ENCODE assay signal across 5 cellular contexts in genomic region chr2:189478289-189478688, GRCh38. TPM values are rescaled to one million over a fixed set of nuclear protein-coding genes. Genes with fewer than 3 reads are reported as not detected.
DNase-seq lines count a peak whose midpoint lies in the region; ATAC-seq and TF ChIP-seq lines count a peak whose summit lies in the region.
"Not testable (repeated sequence)": the region's sequence is repeated elsewhere in the genome, so short reads cannot be mapped to it uniquely, and the experiment has no call there.

No MANE protein-coding gene starts in this region.

- CTCF ChIA-PET in activated CD8-positive, alpha-beta T cell treated with anti-CD3 and anti-CD28 coated beads for 36 hours (lab: Charles Lee) = interaction anchor here (1.2 kb wide), 1 partner anchor 13 kb away, joined by 3 read pairs; no protein-coding TSS in a partner anchor

- not testable (repeated sequence) for H3K4me3 Mint-ChIP-seq in activated CD8-positive, alpha-beta T cell treated with anti-CD3 and anti-CD28 coated beads for 36 hours; activated naive CD8-positive, alpha-beta T cell; nephron progenitor cell

- not testable (repeated sequence) for H3K79me2 ChIP-seq in KMS-11 (ENCODE audit: insufficient read depth, low read depth)

- H3K9me3 ChIP-seq in gastrocnemius medialis = not testable (repeated sequence)

- POLR2A ChIA-PET in activated CD8-positive, alpha-beta T cell treated with anti-CD3 and anti-CD28 coated beads for 36 hours (lab: Charles Lee) = interaction anchor here (0.8 kb wide), 2 partner anchors 9 to 39 kb away, joined by 3 read pairs; no protein-coding TSS in a partner anchor

- not testable (repeated sequence) for TF ChIP-seq CTCF in KMS-11 (conservative IDR thresholded peaks at IDR 0.05; ENCODE audit: low read depth, low read length); activated CD8-positive, alpha-beta T cell treated with anti-CD3 and anti-CD28 coated beads for 36 hours (IDR thresholded peaks at IDR 0.05); nephron progenitor cell (IDR thresholded peaks at IDR 0.05); gastrocnemius medialis (IDR thresholded peaks at IDR 0.05 in 4 of 5, conservative IDR thresholded peaks at IDR 0.05 in 1 of 5)

- H3K4me2 ChIP-seq in KMS-11 = 0 out of 2 replicates have a peak overlapping the region, but pooled peaks have one; percentile 2

- peak overlapping the region; percentile 49 for H3K27ac Mint-ChIP-seq in activated CD8-positive, alpha-beta T cell treated with anti-CD3 and anti-CD28 coated beads for 36 hours
- H3K27ac Mint-ChIP-seq in activated naive CD8-positive, alpha-beta T cell = peak overlapping the region; percentile 43
- H3K27ac Mint-ChIP-seq in nephron progenitor cell = peak overlapping the region; percentile 65

- peaks cover 41% of the 10 kb centered on the region for H3K4me1 ChIP-seq in KMS-11 (ENCODE audit: low read depth, poor library complexity, severe bottlenecking)
- H3K4me1 ChIP-seq in gastrocnemius medialis = peaks cover 22 to 29% of the 10 kb centered on the region in 2 donors

- peaks cover 14% of the 10 kb centered on the region; the same call in 1 of the 2 replicates for H3K36me3 ChIP-seq in KMS-11 (ENCODE audit: insufficient read depth)
- H3K36me3 ChIP-seq in gastrocnemius medialis = peaks cover 0 to 29% of the 10 kb centered on the region in 2 donors

- H3K9me3 Mint-ChIP-seq in activated CD8-positive, alpha-beta T cell treated with anti-CD3 and anti-CD28 coated beads for 36 hours; activated naive CD8-positive, alpha-beta T cell (ENCODE audit: low read depth); nephron progenitor cell: not testable (repeated sequence)

- intact Hi-C loops in activated CD8-positive, alpha-beta T cell treated with anti-CD3 and anti-CD28 coated beads for 36 hours (cut with micrococcal nuclease); gastrocnemius medialis (cut with DNase I; ENCODE audit: low total_unique reads): not testable (repeated sequence)

- DNase-seq in activated CD8-positive, alpha-beta T cell treated with anti-CD3 and anti-CD28 coated beads for 36 hours; nephron progenitor cell: not testable (repeated sequence)
- peak; percentile 4 to 64 for DNase-seq in gastrocnemius medialis

- not testable (repeated sequence) for H3K9ac ChIP-seq in KMS-11

- H3K27me3 ChIP-seq in KMS-11 (ENCODE audit: insufficient read depth, low read depth); gastrocnemius medialis: not testable (repeated sequence)

- not testable (repeated sequence) for H4K20me1 ChIP-seq in KMS-11 (ENCODE audit: insufficient read depth)

- not testable (repeated sequence) for TF ChIP-seq POLR2A in gastrocnemius medialis (IDR thresholded peaks at IDR 0.05)

- ATAC-seq in activated CD8-positive, alpha-beta T cell treated with anti-CD3 and anti-CD28 coated beads for 36 hours = not testable (repeated sequence)
- ATAC-seq in gastrocnemius medialis = peak; percentile 45 to 51

- not testable (repeated sequence) for H2AFZ ChIP-seq in KMS-11 (ENCODE audit: low read depth)

- peak overlapping the region; percentile 4; the same call in 1 of the 2 replicates for H3K27ac ChIP-seq in KMS-11
- peak overlapping the region in 3 of 4 donors; percentile 12 to 55 (median 30) for H3K27ac ChIP-seq in gastrocnemius medialis

- not testable (repeated sequence) for H3K27me3 Mint-ChIP-seq in activated CD8-positive, alpha-beta T cell treated with anti-CD3 and anti-CD28 coated beads for 36 hours; activated naive CD8-positive, alpha-beta T cell; nephron progenitor cell (ENCODE audit: low read depth, poor library complexity)

- in situ Hi-C loops in gastrocnemius medialis (cut with MboI; ENCODE audit: low sequenced_read_pairs in 4 of 4) = not testable (repeated sequence)

- H3K36me3 Mint-ChIP-seq in activated CD8-positive, alpha-beta T cell treated with anti-CD3 and anti-CD28 coated beads for 36 hours (ENCODE audit: low read depth) = peaks cover 27% of the 10 kb centered on the region
- not testable (repeated sequence) for H3K36me3 Mint-ChIP-seq in activated naive CD8-positive, alpha-beta T cell
- peaks cover 42% of the 10 kb centered on the region for H3K36me3 Mint-ChIP-seq in nephron progenitor cell (ENCODE audit: low read depth)

- H3K4me1 Mint-ChIP-seq in activated CD8-positive, alpha-beta T cell treated with anti-CD3 and anti-CD28 coated beads for 36 hours (ENCODE audit: low read depth); activated naive CD8-positive, alpha-beta T cell (ENCODE audit: low read depth): not testable (repeated sequence)
- H3K4me1 Mint-ChIP-seq in nephron progenitor cell = peaks cover 12% of the 10 kb centered on the region

- not testable (repeated sequence) for H3K4me3 ChIP-seq in KMS-11 (IDR thresholded peaks at IDR 0.05; ENCODE audit: insufficient read depth, low read depth, low read length); gastrocnemius medialis

RNA-seq across cellular contexts. Expression of gene WDR75, which starts 37.0 kb away (rescaled TPM):
- total RNA-seq in activated CD8-positive, alpha-beta T cell treated with anti-CD3 and anti-CD28 coated beads for 36 hours = 10 to 100 TPM; 86.2 to 90.5 TPM
- 10 to 100 TPM; 14.0 to 21.4 (median 16.7) TPM for total RNA-seq in gastrocnemius medialis
